In genomic region chr16:15093940-15094827, GRCh38 we compare ENCODE assay signal across 8 cellular contexts. TPM values are rescaled to one million over a fixed set of nuclear protein-coding genes. Genes with fewer than 3 reads are reported as not detected.
DNase-seq lines count a peak whose midpoint lies in the region; ATAC-seq and TF ChIP-seq lines count a peak whose summit lies in the region.
"Not testable (repeated sequence)": the region's sequence is repeated elsewhere in the genome, so short reads cannot be mapped to it uniquely, and the experiment has no call there.

TSS of gene RRN3 (minus strand) at chr16:15094272. CDS start at chr16:15094233, 39 bp downstream.

- in situ Hi-C loops in IMR-90 (cut with MboI; ENCODE audit: low sequenced_read_pairs) = not testable (repeated sequence)

- H3K4me1 ChIP-seq in IMR-90 (ENCODE audit: control insufficient read depth, insufficient read depth, low read length); mucosa of descending colon (ENCODE audit: low read depth): not testable (repeated sequence)

- H3K9me1 ChIP-seq in IMR-90 (ENCODE audit: insufficient read depth, low read length) = not testable (repeated sequence)

- peak within 1 kb of the TSS; percentile 72 for H3K4me2 ChIP-seq in IMR-90 (ENCODE audit: low read depth, low read length)

- H4K91ac ChIP-seq in IMR-90 (ENCODE audit: insufficient read depth, low read depth, low read length) = peak within 1 kb of the TSS; percentile 89

- H2BK15ac ChIP-seq in IMR-90 (ENCODE audit: low read depth, low read length) = peak within 1 kb of the TSS; percentile 31; the same call in 1 of the 3 replicates

- WGBS in IMR-90 (ENCODE audit: extremely low coverage in 2 of 2, insufficient read length in 1 of 2), 2 experiments = 0% methylated on average over 13 of the region's 56 CpGs; no CpG with 5 or more reads in 1 of the 2 experiments

- not testable (repeated sequence) for H2AK9ac ChIP-seq in IMR-90 (replicated peaks; ENCODE audit: low read depth, low read length, poor library complexity)

- peak within 1 kb of the TSS; percentile 92 for H3K9ac ChIP-seq in IMR-90 (ENCODE audit: low read depth, low read length)

- H4K20me1 ChIP-seq in IMR-90 (ENCODE audit: insufficient read depth, low read length) = not testable (repeated sequence)

- dilution Hi-C loops in IMR-90 (cut with HindIII; ENCODE audit: low sequenced_read_pairs, unreplicated experiment) = not testable (repeated sequence)

- H4K5ac ChIP-seq in IMR-90 (ENCODE audit: low read depth, low read length) = peak within 1 kb of the TSS; percentile 86

- H2AK5ac ChIP-seq in IMR-90 (ENCODE audit: low read depth, low read length) = peak within 1 kb of the TSS; percentile 65

- TF ChIP-seq CTCF in IMR-90 (conservative IDR thresholded peaks at IDR 0.05; ENCODE audit: low read depth, low read length); epithelial cell of esophagus (IDR thresholded peaks at IDR 0.05; ENCODE audit: insufficient read depth, low read depth, low read length, missing control alignments); mucosa of descending colon (IDR thresholded peaks at IDR 0.05): not testable (repeated sequence)

- peak within 1 kb of the TSS; percentile 94 to 99 for H4K8ac ChIP-seq in IMR-90 (ENCODE audit: low read depth in 2 of 2, low read length in 2 of 2)

- intact Hi-C loops in IMR-90 (cut with micrococcal nuclease) = loop anchor here (1.0 kb wide), 1 partner anchor 38 kb away; the partner anchor contains the start of gene NTAN1
- intact Hi-C loops in mucosa of descending colon (cut with DNase I, micrococcal nuclease) = not testable (repeated sequence)

- not testable (repeated sequence) for BruUV-seq in IMR-90 (replicated peaks; lab: Mats Ljungman, UMichigan)

- H3K79me1 ChIP-seq in IMR-90 (ENCODE audit: low read depth in 1 of 2, low read length in 2 of 2) = not testable (repeated sequence)

- not testable (repeated sequence) for H3K27me3 ChIP-seq in IMR-90 (ENCODE audit: control insufficient read depth, insufficient read depth, low read length)

- peak within 1 kb of the TSS; percentile 92 for H2AFZ ChIP-seq in IMR-90 (replicated peaks; ENCODE audit: low read length, poor library complexity)

- H3K27ac ChIP-seq in IMR-90 (ENCODE audit: insufficient read depth, low read length) = peak within 1 kb of the TSS; percentile 93

- not testable (repeated sequence) for H3K9me3 ChIP-seq in IMR-90 (ENCODE audit: control insufficient read depth, insufficient read depth, low read length); mucosa of descending colon

- TF ChIP-seq RAD21 in IMR-90 (IDR thresholded peaks at IDR 0.05; ENCODE audit: low read length) = not testable (repeated sequence)

- POLR2A ChIA-PET in IMR-90 (lab: Charles Lee; ENCODE audit: unreplicated experiment) = interaction anchor here (0.6 to 0.8 kb wide), 2 partner anchors 9 to 38 kb away, joined by 3 to 4 read pairs; no protein-coding TSS in a partner anchor

- H3K14ac ChIP-seq in IMR-90 (replicated peaks; ENCODE audit: low read depth, low read length) = peak within 1 kb of the TSS; percentile 98

- 0 out of 2 replicates have a peak within 1 kb of the TSS, but pooled peaks have one; percentile 5 for H2BK120ac ChIP-seq in IMR-90 (ENCODE audit: low read depth, low read length)

- peak; percentile 99 for ATAC-seq in GM21529 (IDR thresholded peaks at IDR 0.05; ENCODE audit: unreplicated experiment)
- ATAC-seq in IMR-90 (ENCODE audit: low read depth) = peak; percentile 99
- ATAC-seq in mucosa of descending colon = peak; percentile 99

- H3K23ac ChIP-seq in IMR-90 (ENCODE audit: low read depth, low read length) = peak within 1 kb of the TSS; percentile 92

- DNase-seq in DMS 273 treated with DMSO at 0.1 percent for 48 hours (lab: John Stamatoyannopoulos, UW) = peak; percentile 66
- peak; percentile 92 for DNase-seq in IMR-90
- peak; percentile 96 for DNase-seq in OCI-M1 (lab: John Stamatoyannopoulos, UW)
- DNase-seq in activated T-cell treated with anti-CD3 and anti-CD28 coated beads for 24 hours (ENCODE audit: low read depth) = peak; percentile 85
- peak; percentile 94 for DNase-seq in epithelial cell of esophagus (ENCODE audit: low read depth)
- peak; percentile 93 to 96 (median 96) for DNase-seq in mucosa of descending colon
- peak; percentile 53 to 74 for DNase-seq in stimulated activated CD8-positive, alpha-beta memory T cell treated with anti-CD3 and anti-CD28 coated beads, Interleukin-4, amount 100 ng/mL, for 1 hour (ENCODE audit: low read depth in 2 of 2, low spot score in 1 of 2)

- H2BK5ac ChIP-seq in IMR-90 (ENCODE audit: low read depth, low read length, poor library complexity, severe bottlenecking) = peak within 1 kb of the TSS; percentile 81

- peak; percentile 84 for TF ChIP-seq POLR2A in IMR-90 (IDR thresholded peaks at IDR 0.05; ENCODE audit: low read depth, low read length)

- peak within 1 kb of the TSS; percentile 71 for H3K4me3 ChIP-seq in IMR-90 (ENCODE audit: insufficient read depth, low read depth, low read length)
- H3K4me3 ChIP-seq in epithelial cell of esophagus (ENCODE audit: low read length) = peak within 1 kb of the TSS; percentile 82
- peak within 1 kb of the TSS; percentile 44 for H3K4me3 ChIP-seq in mucosa of descending colon

- peak within 1 kb of the TSS; percentile 73 for H3K56ac ChIP-seq in IMR-90 (ENCODE audit: extremely low read depth, insufficient read depth, low read length)

- not testable (repeated sequence) for H2BK20ac ChIP-seq in IMR-90 (ENCODE audit: low read depth, low read length)

- not testable (repeated sequence) for H3K36me3 ChIP-seq in IMR-90 (ENCODE audit: control insufficient read depth, insufficient read depth, low read length); mucosa of descending colon (ENCODE audit: low read depth)

- H3K18ac ChIP-seq in IMR-90 (ENCODE audit: low read depth, low read length) = peak within 1 kb of the TSS; percentile 67

- H3K4ac ChIP-seq in IMR-90 (ENCODE audit: low read depth, low read length) = peak within 1 kb of the TSS; percentile 94

- CTCF ChIA-PET in IMR-90 (lab: Yijun Ruan, JAX) = not testable (repeated sequence)

TF ChIP-seq in IMR-90, 13 proteins besides CTCF, POLR2A, EP300 and RAD21:
- TF ChIP-seq CEBPB (IDR thresholded peaks at IDR 0.05; ENCODE audit: low read depth, low read length) (0 out of 2 replicates have a peak, but pooled peaks have one; percentile 18), MXI1 (IDR thresholded peaks at IDR 0.05; ENCODE audit: borderline replicate concordance, low read depth, low read length) (peak; percentile 52; the same call in 1 of the 2 replicates), BHLHE40 (IDR thresholded peaks at IDR 0.05; ENCODE audit: low read depth, low read length) (peak; percentile 61; the same call in 1 of the 2 replicates)

RNA-seq across cellular contexts. Expression of gene RRN3, which starts in this region (rescaled TPM):
- total RNA-seq in IMR-90 (2012; rRNA removed) = 47.7 and 58.3 TPM in 2 replicates
- polyA plus RNA-seq in IMR-90 (2012; rRNA removed) = 17.6 and 22.1 TPM in 2 replicates
- 4.0 and 7.1 TPM in 2 replicates for polyA plus RNA-seq in IMR-90 (2012; cell fraction: cytosol; rRNA removed)
- 4.7 and 25.4 TPM in 2 replicates for polyA plus RNA-seq in IMR-90 (2012; cell fraction: nucleus; rRNA removed; ENCODE audit: low replicate concordance)
- 10 to 100 TPM; 20.2 to 32.0 (median 27.7) TPM for total RNA-seq in mucosa of descending colon

Comparison
In these comparisons a context has a peak if more than half of its experiments do, and no peak if none do; other contexts are left out.
1. Peak in every context shown above with its lines: DNase-seq, ATAC-seq, H3K4me3 ChIP-seq and H3K27ac ChIP-seq.